In the genomic region with DNA sequence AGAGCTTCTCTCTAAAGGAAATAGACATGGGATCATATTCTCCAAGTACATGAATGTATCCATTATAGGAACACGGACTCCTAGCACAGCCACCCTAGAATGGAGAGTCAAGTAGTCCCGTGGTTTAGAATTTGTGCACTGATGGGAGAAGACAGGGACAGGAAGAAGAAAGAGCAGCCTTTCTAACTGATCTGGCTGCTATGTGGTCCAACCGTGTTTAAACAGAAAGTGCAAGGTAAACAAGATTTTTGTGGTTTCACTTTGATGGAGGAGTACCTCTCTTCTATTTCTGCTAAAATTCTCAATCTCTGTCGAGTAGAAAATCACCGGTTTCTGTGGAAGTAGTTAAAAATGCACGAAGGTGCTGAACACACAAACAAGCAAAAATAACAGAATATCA, we compare ENCODE assay signal across 8 cellular contexts.
A peak's percentile ranks its signal among the peaks of the same experiment; 100 is the strongest.
DNase-seq lines count a peak whose midpoint lies in the region; ATAC-seq and TF ChIP-seq lines count a peak whose summit lies in the region.

No MANE protein-coding gene starts in this region.

- no peaks in the 10 kb centered on the region for H3K79me2 ChIP-seq in OCI-LY7 (ENCODE audit: insufficient read depth, low read depth, low read length)

- H3K4me2 ChIP-seq in OCI-LY7 (ENCODE audit: low read length), result peak overlapping the region; percentile 66

- H3K9me2 ChIP-seq in OCI-LY7 (ENCODE audit: insufficient read depth, low read length), result no peaks in the 10 kb centered on the region

- CTCF ChIA-PET in OCI-LY7 (lab: Charles Lee; ENCODE audit: unreplicated experiment), result no interaction called here

- peaks cover 4% of the 10 kb centered on the region for H3K4me1 ChIP-seq in OCI-LY7 (ENCODE audit: insufficient read depth, low read length, poor library complexity, severe bottlenecking)

- POLR2A ChIA-PET in OCI-LY7 (lab: Charles Lee), result interaction anchor here (1.5 kb wide), 1 partner anchor 10 kb away, joined by 5 read pairs; no protein-coding TSS in a partner anchor

- no peaks in the 10 kb centered on the region for H3K27me3 Mint-ChIP-seq in activated T-cell treated with anti-CD3 and anti-CD28 coated beads, Interleukin-2, amount 50 U/mL, for 72 hours (ENCODE audit: low read depth)
- H3K27me3 Mint-ChIP-seq in naive B cell, result no peaks in the 10 kb centered on the region

- H4K20me1 ChIP-seq in OCI-LY7 (ENCODE audit: insufficient read depth, low read length), result no peaks in the 10 kb centered on the region

- peak overlapping the region; percentile 89 for H3K27ac Mint-ChIP-seq in activated T-cell treated with anti-CD3 and anti-CD28 coated beads, Interleukin-2, amount 50 U/mL, for 72 hours
- peak overlapping the region in 3 of 6 donors; percentile 82 to 89 (median 88) for H3K27ac Mint-ChIP-seq in naive B cell

- peak; percentile 71 to 89 for ATAC-seq in activated T-cell treated with anti-CD3 and anti-CD28 coated beads, Interleukin-2, amount 50 U/mL, for 72 hours (replicated peaks in 1 of 2)
- ATAC-seq in HG02642 (IDR thresholded peaks at IDR 0.05; ENCODE audit: poor library complexity, unreplicated experiment), result peak; percentile 98
- ATAC-seq in naive B cell (ENCODE audit: low read depth in 2 of 2), result peak; percentile 46 to 70

- no peak overlapping the region for H3K27ac ChIP-seq in OCI-LY7 (ENCODE audit: low read depth, low read length, poor library complexity, severe bottlenecking)

- intact Hi-C loops in OCI-LY7 (cut with micrococcal nuclease; ENCODE audit: unreplicated experiment), result no loop called here

- BruUV-seq in OCI-LY7 (replicated peaks; lab: Mats Ljungman, UMichigan), result no TSS peak

- peak overlapping the region; percentile 56 for H3K4me3 ChIP-seq in OCI-LY7 (ENCODE audit: low read depth, low read length, poor library complexity, severe bottlenecking)

- H3K9me3 Mint-ChIP-seq in activated T-cell treated with anti-CD3 and anti-CD28 coated beads, Interleukin-2, amount 50 U/mL, for 72 hours, result no peaks in the 10 kb centered on the region
- H3K9me3 Mint-ChIP-seq in naive B cell, result no peaks in the 10 kb centered on the region

- no peak for TF ChIP-seq CTCF in OCI-LY7 (conservative IDR thresholded peaks at IDR 0.05; ENCODE audit: low read length)

- peak; percentile 4 to 14 for DNase-seq in activated T-cell treated with anti-CD3 and anti-CD28 coated beads, Interleukin-2, amount 50 U/mL, for 72 hours
- DNase-seq in activated T-cell treated with anti-CD3 and anti-CD28 coated beads for 4 hours, result no peak
- peak; percentile 50 for DNase-seq in OCI-LY7 (ENCODE audit: low spot score)
- DNase-seq in naive B cell, result no peak
- no peak for DNase-seq in HCEC 1CT
- no peak for DNase-seq in NCI-H2227 treated with DMSO at 0.1 percent for 48 hours (lab: John Stamatoyannopoulos, UW)
- DNase-seq in activated CD8-positive, alpha-beta memory T cell treated with anti-CD3 and anti-CD28 coated beads, Interleukin-2, amount 50 U/mL, for 4 hours, result no peak

- peak overlapping the region; percentile 63 to 76 for H3K4me3 Mint-ChIP-seq in activated T-cell treated with anti-CD3 and anti-CD28 coated beads, Interleukin-2, amount 50 U/mL, for 72 hours
- H3K4me3 Mint-ChIP-seq in naive B cell, result peak overlapping the region; percentile 10 to 79 (median 56)

- H3K9me3 ChIP-seq in OCI-LY7 (ENCODE audit: low read length), result no peaks in the 10 kb centered on the region

- peak overlapping the region; percentile 90 for H2AFZ ChIP-seq in OCI-LY7 (ENCODE audit: low read length)

- no peaks in the 10 kb centered on the region for H3K36me3 ChIP-seq in OCI-LY7 (ENCODE audit: insufficient read depth, low read length)

- H3K4me1 Mint-ChIP-seq in activated T-cell treated with anti-CD3 and anti-CD28 coated beads, Interleukin-2, amount 50 U/mL, for 72 hours (ENCODE audit: low read depth), result peaks cover 13% of the 10 kb centered on the region
- peaks cover 5 to 11% (median 5%) of the 10 kb centered on the region in 3 donors for H3K4me1 Mint-ChIP-seq in naive B cell

- H3K36me3 Mint-ChIP-seq in activated T-cell treated with anti-CD3 and anti-CD28 coated beads, Interleukin-2, amount 50 U/mL, for 72 hours (ENCODE audit: insufficient read depth in 2 of 2), result no peaks in the 10 kb centered on the region
- no peaks in the 10 kb centered on the region for H3K36me3 Mint-ChIP-seq in naive B cell

Comparison
In these comparisons a context has a peak if more than half of its experiments do, and no peak if none do; other contexts are left out.
1. DNase-seq: peak in activated T-cell treated with anti-CD3 and anti-CD28 coated beads, Interleukin-2, amount 50 U/mL, for 72 hours (2 of 2) and OCI-LY7 (single experiment); none in activated T-cell treated with anti-CD3 and anti-CD28 coated beads for 4 hours (single experiment), naive B cell (single experiment), HCEC 1CT (single experiment), NCI-H2227 treated with DMSO at 0.1 percent for 48 hours (single experiment) and activated CD8-positive, alpha-beta memory T cell treated with anti-CD3 and anti-CD28 coated beads, Interleukin-2, amount 50 U/mL, for 4 hours (single experiment).
2. Peak in every context shown above with its lines, with median percentiles within 50 percentile points of each other: ATAC-seq.